ENCODE assay signal across 5 cellular contexts in the genomic region with DNA sequence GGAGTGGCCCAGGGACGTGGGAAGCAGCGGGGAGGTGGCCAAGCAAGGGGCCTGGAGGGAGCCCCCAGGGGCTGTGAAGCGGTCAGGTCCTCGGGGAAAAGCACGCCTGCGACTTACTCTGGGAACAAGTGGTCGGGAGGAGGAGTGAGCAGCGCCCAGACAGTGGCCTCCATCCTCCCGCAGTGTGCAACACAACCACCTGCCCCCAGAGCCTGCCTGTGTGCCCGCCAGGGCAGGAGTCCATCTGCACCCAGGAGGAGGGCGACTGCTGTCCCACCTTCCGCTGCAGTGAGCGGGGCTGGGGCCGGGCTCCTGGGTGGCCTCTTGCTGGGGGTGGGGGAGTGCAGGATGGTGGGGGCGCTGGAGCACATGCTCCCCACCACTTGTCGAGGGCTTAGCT. TPM values are rescaled to one million over a fixed set of nuclear protein-coding genes. Genes with fewer than 3 reads are reported as not detected.
"Had no signal": no experiment of that assay in that cellular context is flagged by ENCODE, and none has a peak within 500 bp of the region (broad histone marks: within the 10 kb centered on the region; RNA-seq: fewer than 3 reads in every experiment).

No MANE protein-coding gene starts in this region.

- DNase-seq: IMR-90 had no signal

- H3K4me3 ChIP-seq: K562 had no signal

- H3K27me3 Mint-ChIP-seq: IgD-negative memory B cell had no signal

- H3K27ac ChIP-seq: HL-60 had no signal

- H3K27ac Mint-ChIP-seq: IgD-negative memory B cell had no signal

- ATAC-seq: HepG2, K562 had no signal

- H3K4me3 Mint-ChIP-seq: IgD-negative memory B cell had no signal

- H3K36me3 Mint-ChIP-seq: IgD-negative memory B cell had no signal

RNA-seq across cellular contexts. Expression of a gene that starts 35.0 kb away (rescaled TPM):
- total RNA-seq: HepG2, IMR-90 had no signal
- polyA plus RNA-seq: IgD-negative memory B cell, IMR-90 had no signal
